8 cellular contexts compared by ENCODE assay signal in the genomic region with DNA sequence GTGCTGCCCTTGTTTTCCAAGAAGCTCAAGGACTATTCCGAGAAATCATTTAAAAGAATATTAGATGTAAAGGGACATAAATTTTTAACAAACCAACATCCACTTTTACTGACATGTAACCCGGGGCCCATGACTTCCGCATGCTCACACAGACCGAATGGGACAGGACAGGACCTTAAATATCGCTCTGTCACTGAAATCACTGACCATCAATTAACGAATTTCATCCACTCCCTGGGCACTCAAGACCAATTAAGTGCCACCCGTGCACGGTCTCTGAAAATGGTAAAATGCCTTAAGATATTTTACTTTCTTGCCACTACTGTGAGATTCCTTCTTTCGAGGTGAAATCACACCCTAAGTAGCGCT. TPM values are rescaled to one million over a fixed set of nuclear protein-coding genes. Genes with fewer than 3 reads are reported as not detected.
A peak's percentile ranks its signal among the peaks of the same experiment; 100 is the strongest.
DNase-seq lines count a peak whose midpoint lies in the region; ATAC-seq lines count a peak whose summit lies in the region.

No MANE protein-coding gene starts in this region.

- peak; percentile 34 for ATAC-seq in HG03097 (IDR thresholded peaks at IDR 0.05; ENCODE audit: low FRiP score, unreplicated experiment)

- H3K9me3 ChIP-seq in stomach smooth muscle (ENCODE audit: control insufficient read depth in 2 of 2, low read length in 2 of 2) = no peaks in the 10 kb centered on the region

- H3K4me1 ChIP-seq in stomach smooth muscle (ENCODE audit: control insufficient read depth, insufficient read depth, low read length) = no peaks in the 10 kb centered on the region

- H3K27me3 ChIP-seq in stomach smooth muscle (ENCODE audit: control insufficient read depth in 1 of 2, insufficient read depth in 2 of 2, low read length in 2 of 2) = no peaks in the 10 kb centered on the region

- H3K27ac Mint-ChIP-seq in activated CD4-positive, alpha-beta T cell treated with anti-CD3 and anti-CD28 coated beads, Interleukin-2, amount 10 ng/mL, durations not matched to agents 24 days and 14 days = no peak overlapping the region
- H3K27ac Mint-ChIP-seq in activated naive CD8-positive, alpha-beta T cell = peak overlapping the region; percentile 79
- H3K27ac Mint-ChIP-seq in immature natural killer cell = peak overlapping the region; percentile 30 to 76 (median 69)

- H3K4me3 Mint-ChIP-seq in activated CD4-positive, alpha-beta T cell treated with anti-CD3 and anti-CD28 coated beads, Interleukin-2, amount 10 ng/mL, durations not matched to agents 24 days and 14 days = peak overlapping the region; percentile 89
- peak overlapping the region; percentile 89 for H3K4me3 Mint-ChIP-seq in activated naive CD8-positive, alpha-beta T cell
- peak overlapping the region; percentile 84 to 91 (median 87) for H3K4me3 Mint-ChIP-seq in immature natural killer cell

- intact Hi-C loops in activated CD4-positive, alpha-beta T cell treated with anti-CD3 and anti-CD28 coated beads, Interleukin-2, amount 10 ng/mL, durations not matched to agents 24 days and 14 days (cut with micrococcal nuclease) = no loop called here

- H3K9me3 Mint-ChIP-seq in activated CD4-positive, alpha-beta T cell treated with anti-CD3 and anti-CD28 coated beads, Interleukin-2, amount 10 ng/mL, durations not matched to agents 24 days and 14 days = peaks cover 3% of the 10 kb centered on the region
- H3K9me3 Mint-ChIP-seq in activated naive CD8-positive, alpha-beta T cell (ENCODE audit: low read depth) = no peaks in the 10 kb centered on the region
- H3K9me3 Mint-ChIP-seq in immature natural killer cell = no peaks in the 10 kb centered on the region

- no peaks in the 10 kb centered on the region for H3K36me3 Mint-ChIP-seq in activated CD4-positive, alpha-beta T cell treated with anti-CD3 and anti-CD28 coated beads, Interleukin-2, amount 10 ng/mL, durations not matched to agents 24 days and 14 days (ENCODE audit: low read depth)
- no peaks in the 10 kb centered on the region for H3K36me3 Mint-ChIP-seq in activated naive CD8-positive, alpha-beta T cell
- no peaks in the 10 kb centered on the region for H3K36me3 Mint-ChIP-seq in immature natural killer cell

- H3K9ac ChIP-seq in stomach smooth muscle (ENCODE audit: low read length in 2 of 2) = peak overlapping the region; percentile 87 to 89

- H3K4me1 Mint-ChIP-seq in activated CD4-positive, alpha-beta T cell treated with anti-CD3 and anti-CD28 coated beads, Interleukin-2, amount 10 ng/mL, durations not matched to agents 24 days and 14 days = peaks cover 9% of the 10 kb centered on the region
- H3K4me1 Mint-ChIP-seq in activated naive CD8-positive, alpha-beta T cell (ENCODE audit: low read depth) = peaks cover 14% of the 10 kb centered on the region
- H3K4me1 Mint-ChIP-seq in immature natural killer cell = peaks cover 17 to 22% of the 10 kb centered on the region in 2 donors

- peak overlapping the region; percentile 89 to 90 for H3K4me3 ChIP-seq in stomach smooth muscle (ENCODE audit: low read length in 2 of 2)

- H3K27me3 Mint-ChIP-seq in activated CD4-positive, alpha-beta T cell treated with anti-CD3 and anti-CD28 coated beads, Interleukin-2, amount 10 ng/mL, durations not matched to agents 24 days and 14 days = no peaks in the 10 kb centered on the region
- no peaks in the 10 kb centered on the region for H3K27me3 Mint-ChIP-seq in activated naive CD8-positive, alpha-beta T cell
- H3K27me3 Mint-ChIP-seq in immature natural killer cell (ENCODE audit: low read depth in 3 of 3) = peaks cover 0 to 6% (median 0%) of the 10 kb centered on the region in 3 donors

- H3K27ac ChIP-seq in stomach smooth muscle (ENCODE audit: low read length) = peak overlapping the region; percentile 66

- no peaks in the 10 kb centered on the region for H3K36me3 ChIP-seq in stomach smooth muscle (ENCODE audit: control insufficient read depth in 2 of 2, insufficient read depth in 2 of 2, low read length in 2 of 2)

- DNase-seq in activated CD4-positive, alpha-beta T cell treated with anti-CD3 and anti-CD28 coated beads, Interleukin-2, amount 10 ng/mL, durations not matched to agents 24 days and 14 days = no peak
- no peak for DNase-seq in activated CD4-positive, alpha-beta T cell treated with anti-CD3 and anti-CD28 coated beads for 48 hours
- no peak for DNase-seq in immature natural killer cell
- DNase-seq in activated CD4-positive, CD25-positive, alpha-beta regulatory T cell treated with anti-CD3 and anti-CD28 coated beads, Interleukin-2, amount 50 U/mL, for 72 hours = no peak
- DNase-seq in HCEC 1CT = no peak

RNA-seq across cellular contexts. Expression of gene NUDT12, which starts 0.5 kb away (rescaled TPM):
- total RNA-seq in activated CD4-positive, alpha-beta T cell treated with anti-CD3 and anti-CD28 coated beads, Interleukin-2, amount 10 ng/mL, durations not matched to agents 24 days and 14 days = 1.8 and 2.4 TPM in 2 replicates
- polyA plus RNA-seq in immature natural killer cell = under 1 TPM in 2 of 3 donors, not detected in 1; 0.17 to 0.54 TPM
